26 cellular contexts compared by ENCODE assay signal in the genomic region with DNA sequence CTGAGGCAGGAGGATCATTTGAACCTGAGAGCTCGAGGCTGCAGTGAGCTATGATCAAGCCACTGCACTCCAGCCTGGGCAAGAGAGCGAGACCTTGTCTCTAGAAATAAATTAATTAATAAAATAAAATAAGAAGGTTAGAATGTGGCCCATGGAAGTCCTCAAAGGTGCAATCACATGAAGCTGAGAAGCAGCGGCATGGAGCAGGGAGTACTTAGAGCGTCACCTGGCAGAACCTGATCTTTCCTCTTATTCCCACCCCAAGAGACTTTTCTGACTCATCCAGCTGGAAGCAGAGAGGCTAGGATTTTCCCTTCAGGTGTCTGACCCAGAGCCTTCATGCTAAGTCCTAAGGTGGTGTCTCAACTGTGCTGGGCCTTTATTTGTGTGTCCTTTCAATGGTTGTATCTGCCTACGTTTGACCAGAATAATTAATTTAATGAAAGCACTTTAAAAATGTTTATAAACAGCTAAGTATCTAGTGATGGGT.
"Had no signal": no experiment of that assay in that cellular context is flagged by ENCODE, and none has a peak within 500 bp of the region (broad histone marks: within the 10 kb centered on the region; RNA-seq: fewer than 3 reads in every experiment).

No MANE protein-coding gene starts in this region.

- H3K36me3 ChIP-seq: esophagus muscularis mucosa, gastroesophageal sphincter, heart left ventricle, neural progenitor cell, prostate gland, right atrium auricular region, stomach, tibial artery, upper lobe of left lung had no signal

- ATAC-seq: effector memory CD8-positive, alpha-beta T cell; foreskin keratinocyte; gastroesophageal sphincter; heart left ventricle; naive thymus-derived CD4-positive, alpha-beta T cell; sciatic nerve had no signal

- H3K9me3 Mint-ChIP-seq: effector memory CD8-positive, alpha-beta T cell; nephron; neural progenitor cell had no signal

- H3K9ac ChIP-seq: neural progenitor cell had no signal

- H3K4me3 Mint-ChIP-seq: effector memory CD8-positive, alpha-beta T cell; nephron; neural progenitor cell had no signal

- H3K27me3 ChIP-seq: esophagus muscularis mucosa, foreskin keratinocyte, gastroesophageal sphincter, heart left ventricle, neural progenitor cell, right atrium auricular region, stomach, tibial artery, upper lobe of left lung had no signal

- H3K4me1 Mint-ChIP-seq: nephron had no signal

- H3K27ac ChIP-seq: esophagus muscularis mucosa, foreskin keratinocyte, gastroesophageal sphincter, heart left ventricle, neural progenitor cell, prostate gland, right atrium auricular region, stomach, tibial artery, upper lobe of left lung had no signal

- H3K27ac Mint-ChIP-seq: nephron, neural progenitor cell had no signal

- H3K27me3 Mint-ChIP-seq: effector memory CD8-positive, alpha-beta T cell; naive thymus-derived CD4-positive, alpha-beta T cell had no signal

- H3K9me3 ChIP-seq: esophagus muscularis mucosa, gastroesophageal sphincter, heart left ventricle, prostate gland, right atrium auricular region, stomach, tibial artery, upper lobe of left lung had no signal

- H3K4me1 ChIP-seq: neural progenitor cell, prostate gland had no signal

- DNase-seq: cortex of kidney; effector memory CD8-positive, alpha-beta T cell; heart left ventricle; hippocampal formation; kidney glomerular epithelial cell; mesenchymal stem cell; midbrain; naive thymus-derived CD4-positive, alpha-beta T cell; stimulated activated CD4-positive, alpha-beta T cell treated with anti-CD3 and anti-CD28 coated beads, Interleukin-12 subunit alpha, Interleukin-12 subunit beta, amount 100 ng/mL, for 4 hours; stimulated activated CD4-positive, alpha-beta T cell treated with anti-CD3 and anti-CD28 coated beads, Interleukin-1b, Interleukin-23, amount 100 ng/mL, for 48 hours; stimulated activated CD4-positive, alpha-beta T cell treated with anti-CD3 and anti-CD28 coated beads, Interleukin-4, amount 100 ng/mL, for 1 hour; stimulated activated CD8-positive, alpha-beta memory T cell treated with anti-CD3 and anti-CD28 coated beads, Interleukin-4, amount 100 ng/mL, for 48 hours; stimulated activated naive CD4-positive, alpha-beta T cell treated with Interleukin-2 at 50 U/mL for 16 hours; stomach; tibial artery; upper lobe of left lung had no signal

- H3K4me2 ChIP-seq: neural progenitor cell, smooth muscle cell had no signal

- H3K36me3 Mint-ChIP-seq: naive thymus-derived CD4-positive, alpha-beta T cell; neural progenitor cell had no signal

- H3K4me3 ChIP-seq: esophagus muscularis mucosa, gastroesophageal sphincter, heart left ventricle, lung, neural progenitor cell, prostate gland, right atrium auricular region, smooth muscle cell, stomach, tibial artery, upper lobe of left lung had no signal
